In the genomic region with DNA sequence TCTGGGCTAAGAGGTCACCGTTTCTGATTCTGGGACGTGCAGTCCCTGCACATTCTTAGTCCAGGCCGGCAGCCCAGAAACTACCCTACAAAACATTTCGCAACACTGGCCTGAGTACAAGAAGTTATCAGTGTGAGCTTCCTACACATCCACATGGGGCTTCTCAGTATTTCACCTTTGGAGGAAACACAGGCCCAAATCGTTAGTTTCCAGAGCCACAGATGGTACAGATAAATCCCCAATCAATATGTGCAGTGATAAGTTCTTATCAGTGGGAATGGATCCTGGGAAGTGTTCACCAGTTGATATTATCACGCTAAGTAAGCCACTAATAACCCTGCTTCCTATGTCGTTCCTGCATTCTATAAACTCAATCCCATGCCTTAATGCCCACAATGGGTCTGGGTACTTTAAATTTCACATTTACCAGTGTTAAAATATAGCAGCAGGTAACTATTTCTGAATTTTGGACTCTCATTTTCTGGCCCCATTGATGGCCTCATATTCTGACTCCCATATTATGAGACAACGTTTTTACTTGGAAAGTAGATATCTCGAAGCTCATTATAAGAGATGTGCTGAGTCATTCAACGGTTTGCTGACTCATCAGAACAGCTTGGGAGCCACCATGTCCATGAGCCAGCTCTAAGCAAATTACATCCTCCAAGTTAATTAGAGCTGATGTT, we compare ENCODE assay signal across 1 cellular context.
TF ChIP-seq lines count a peak whose summit lies in the region.

No MANE protein-coding gene starts in this region.

TF ChIP-seq in K562, 482 proteins besides CTCF, POLR2A, EP300 and RAD21 (continued from another document and continues in another):
- TF ChIP-seq ATF2 (CRISPR knock-in tag; IDR thresholded peaks at IDR 0.05) (no peak), MAFK (IDR thresholded peaks at IDR 0.05; ENCODE audit: low read length) (peak; percentile 100), NFE2 (IDR thresholded peaks at IDR 0.05; ENCODE audit: low read depth) (peak; percentile 99), ZNF766 (CRISPR knock-in tag; conservative IDR thresholded peaks at IDR 0.05) (peak; percentile 72; the same call in 1 of the 2 replicates), CBX3 (IDR thresholded peaks at IDR 0.05; ENCODE audit: borderline replicate concordance in 1 of 2, low read length in 2 of 2) (no peak), HINFP (tag; conservative IDR thresholded peaks at IDR 0.05; ENCODE audit: low read depth) (peak; percentile 38; the same call in 1 of the 2 replicates), ZNF184 (CRISPR knock-in tag; IDR thresholded peaks at IDR 0.05) (no peak), HMGXB4 (CRISPR knock-in tag; IDR thresholded peaks at IDR 0.05) (no peak), GATA2 (CRISPR knock-in tag; IDR thresholded peaks at IDR 0.05) (peak; percentile 48; the same call in 1 of the 2 replicates), ETV1 (tag; conservative IDR thresholded peaks at IDR 0.05; ENCODE audit: low read depth) (peak; percentile 48; the same call in 1 of the 2 replicates), BDP1 (IDR thresholded peaks at IDR 0.05; ENCODE audit: insufficient read depth, insufficient read length) (no peak), ZBTB49 (CRISPR knock-in tag; IDR thresholded peaks at IDR 0.05; ENCODE audit: borderline replicate concordance) (no peak), SMAD4 (CRISPR knock-in tag; conservative IDR thresholded peaks at IDR 0.05) (peak; percentile 87), NFRKB (IDR thresholded peaks at IDR 0.05; ENCODE audit: low read depth) (peak; percentile 95), PYGO2 (tag; IDR thresholded peaks at IDR 0.05) (peak; percentile 73; the same call in 1 of the 2 replicates), SMAD2 (IDR thresholded peaks at IDR 0.05; ENCODE audit: low read depth, low read length) (no peak), KDM5B (IDR thresholded peaks at IDR 0.05; ENCODE audit: insufficient replicate concordance, low read depth, low read length) (no peak), ATF1 (CRISPR knock-in tag; IDR thresholded peaks at IDR 0.05) (no peak), ATF1 (tag; IDR thresholded peaks at IDR 0.05) (peak; percentile 80), NBN (IDR thresholded peaks at IDR 0.05; ENCODE audit: low read depth) (peak; percentile 81), ZKSCAN8 (CRISPR knock-in tag; IDR thresholded peaks at IDR 0.05) (0 out of 2 replicates have a peak, but pooled peaks have one; percentile 45), ZNF431 (CRISPR knock-in tag; IDR thresholded peaks at IDR 0.05) (no peak), ZNF586 (CRISPR knock-in tag; conservative IDR thresholded peaks at IDR 0.05) (no peak; the same call in 1 of the 2 replicates), CXXC5 (CRISPR knock-in tag; IDR thresholded peaks at IDR 0.05) (peak; percentile 55), NONO (IDR thresholded peaks at IDR 0.05; ENCODE audit: low read depth in 2 of 2, low read length in 1 of 2) (no peak; a peak in 1 of 4 replicates)
- TF ChIP-seq, protein P1, sequence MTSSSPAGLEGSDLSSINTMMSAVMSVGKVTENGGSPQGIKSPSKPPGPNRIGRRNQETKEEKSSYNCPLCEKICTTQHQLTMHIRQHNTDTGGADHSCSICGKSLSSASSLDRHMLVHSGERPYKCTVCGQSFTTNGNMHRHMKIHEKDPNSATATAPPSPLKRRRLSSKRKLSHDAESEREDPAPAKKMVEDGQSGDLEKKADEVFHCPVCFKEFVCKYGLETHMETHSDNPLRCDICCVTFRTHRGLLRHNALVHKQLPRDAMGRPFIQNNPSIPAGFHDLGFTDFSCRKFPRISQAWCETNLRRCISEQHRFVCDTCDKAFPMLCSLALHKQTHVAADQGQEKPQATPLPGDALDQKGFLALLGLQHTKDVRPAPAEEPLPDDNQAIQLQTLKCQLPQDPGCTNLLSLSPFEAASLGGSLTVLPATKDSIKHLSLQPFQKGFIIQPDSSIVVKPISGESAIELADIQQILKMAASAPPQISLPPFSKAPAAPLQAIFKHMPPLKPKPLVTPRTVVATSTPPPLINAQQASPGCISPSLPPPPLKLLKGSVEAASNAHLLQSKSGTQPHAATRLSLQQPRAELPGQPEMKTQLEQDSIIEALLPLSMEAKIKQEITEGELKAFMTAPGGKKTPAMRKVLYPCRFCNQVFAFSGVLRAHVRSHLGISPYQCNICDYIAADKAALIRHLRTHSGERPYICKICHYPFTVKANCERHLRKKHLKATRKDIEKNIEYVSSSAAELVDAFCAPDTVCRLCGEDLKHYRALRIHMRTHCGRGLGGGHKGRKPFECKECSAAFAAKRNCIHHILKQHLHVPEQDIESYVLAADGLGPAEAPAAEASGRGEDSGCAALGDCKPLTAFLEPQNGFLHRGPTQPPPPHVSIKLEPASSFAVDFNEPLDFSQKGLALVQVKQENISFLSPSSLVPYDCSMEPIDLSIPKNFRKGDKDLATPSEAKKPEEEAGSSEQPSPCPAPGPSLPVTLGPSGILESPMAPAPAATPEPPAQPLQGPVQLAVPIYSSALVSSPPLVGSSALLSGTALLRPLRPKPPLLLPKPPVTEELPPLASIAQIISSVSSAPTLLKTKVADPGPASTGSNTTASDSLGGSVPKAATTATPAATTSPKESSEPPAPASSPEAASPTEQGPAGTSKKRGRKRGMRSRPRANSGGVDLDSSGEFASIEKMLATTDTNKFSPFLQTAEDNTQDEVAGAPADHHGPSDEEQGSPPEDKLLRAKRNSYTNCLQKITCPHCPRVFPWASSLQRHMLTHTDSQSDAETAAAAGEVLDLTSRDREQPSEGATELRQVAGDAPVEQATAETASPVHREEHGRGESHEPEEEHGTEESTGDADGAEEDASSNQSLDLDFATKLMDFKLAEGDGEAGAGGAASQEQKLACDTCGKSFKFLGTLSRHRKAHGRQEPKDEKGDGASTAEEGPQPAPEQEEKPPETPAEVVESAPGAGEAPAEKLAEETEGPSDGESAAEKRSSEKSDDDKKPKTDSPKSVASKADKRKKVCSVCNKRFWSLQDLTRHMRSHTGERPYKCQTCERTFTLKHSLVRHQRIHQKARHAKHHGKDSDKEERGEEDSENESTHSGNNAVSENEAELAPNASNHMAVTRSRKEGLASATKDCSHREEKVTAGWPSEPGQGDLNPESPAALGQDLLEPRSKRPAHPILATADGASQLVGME (CRISPR knock-in tag; IDR thresholded peaks at IDR 0.05): no peak
- TF ChIP-seq, protein P2, sequence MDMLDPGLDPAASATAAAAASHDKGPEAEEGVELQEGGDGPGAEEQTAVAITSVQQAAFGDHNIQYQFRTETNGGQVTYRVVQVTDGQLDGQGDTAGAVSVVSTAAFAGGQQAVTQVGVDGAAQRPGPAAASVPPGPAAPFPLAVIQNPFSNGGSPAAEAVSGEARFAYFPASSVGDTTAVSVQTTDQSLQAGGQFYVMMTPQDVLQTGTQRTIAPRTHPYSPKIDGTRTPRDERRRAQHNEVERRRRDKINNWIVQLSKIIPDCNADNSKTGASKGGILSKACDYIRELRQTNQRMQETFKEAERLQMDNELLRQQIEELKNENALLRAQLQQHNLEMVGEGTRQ (CRISPR knock-in tag; IDR thresholded peaks at IDR 0.05): no peak
- TF ChIP-seq, protein P3, sequence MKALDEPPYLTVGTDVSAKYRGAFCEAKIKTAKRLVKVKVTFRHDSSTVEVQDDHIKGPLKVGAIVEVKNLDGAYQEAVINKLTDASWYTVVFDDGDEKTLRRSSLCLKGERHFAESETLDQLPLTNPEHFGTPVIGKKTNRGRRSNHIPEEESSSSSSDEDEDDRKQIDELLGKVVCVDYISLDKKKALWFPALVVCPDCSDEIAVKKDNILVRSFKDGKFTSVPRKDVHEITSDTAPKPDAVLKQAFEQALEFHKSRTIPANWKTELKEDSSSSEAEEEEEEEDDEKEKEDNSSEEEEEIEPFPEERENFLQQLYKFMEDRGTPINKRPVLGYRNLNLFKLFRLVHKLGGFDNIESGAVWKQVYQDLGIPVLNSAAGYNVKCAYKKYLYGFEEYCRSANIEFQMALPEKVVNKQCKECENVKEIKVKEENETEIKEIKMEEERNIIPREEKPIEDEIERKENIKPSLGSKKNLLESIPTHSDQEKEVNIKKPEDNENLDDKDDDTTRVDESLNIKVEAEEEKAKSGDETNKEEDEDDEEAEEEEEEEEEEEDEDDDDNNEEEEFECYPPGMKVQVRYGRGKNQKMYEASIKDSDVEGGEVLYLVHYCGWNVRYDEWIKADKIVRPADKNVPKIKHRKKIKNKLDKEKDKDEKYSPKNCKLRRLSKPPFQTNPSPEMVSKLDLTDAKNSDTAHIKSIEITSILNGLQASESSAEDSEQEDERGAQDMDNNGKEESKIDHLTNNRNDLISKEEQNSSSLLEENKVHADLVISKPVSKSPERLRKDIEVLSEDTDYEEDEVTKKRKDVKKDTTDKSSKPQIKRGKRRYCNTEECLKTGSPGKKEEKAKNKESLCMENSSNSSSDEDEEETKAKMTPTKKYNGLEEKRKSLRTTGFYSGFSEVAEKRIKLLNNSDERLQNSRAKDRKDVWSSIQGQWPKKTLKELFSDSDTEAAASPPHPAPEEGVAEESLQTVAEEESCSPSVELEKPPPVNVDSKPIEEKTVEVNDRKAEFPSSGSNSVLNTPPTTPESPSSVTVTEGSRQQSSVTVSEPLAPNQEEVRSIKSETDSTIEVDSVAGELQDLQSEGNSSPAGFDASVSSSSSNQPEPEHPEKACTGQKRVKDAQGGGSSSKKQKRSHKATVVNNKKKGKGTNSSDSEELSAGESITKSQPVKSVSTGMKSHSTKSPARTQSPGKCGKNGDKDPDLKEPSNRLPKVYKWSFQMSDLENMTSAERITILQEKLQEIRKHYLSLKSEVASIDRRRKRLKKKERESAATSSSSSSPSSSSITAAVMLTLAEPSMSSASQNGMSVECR (CRISPR knock-in tag; IDR thresholded peaks at IDR 0.05): no peak
- TF ChIP-seq, protein P4, sequence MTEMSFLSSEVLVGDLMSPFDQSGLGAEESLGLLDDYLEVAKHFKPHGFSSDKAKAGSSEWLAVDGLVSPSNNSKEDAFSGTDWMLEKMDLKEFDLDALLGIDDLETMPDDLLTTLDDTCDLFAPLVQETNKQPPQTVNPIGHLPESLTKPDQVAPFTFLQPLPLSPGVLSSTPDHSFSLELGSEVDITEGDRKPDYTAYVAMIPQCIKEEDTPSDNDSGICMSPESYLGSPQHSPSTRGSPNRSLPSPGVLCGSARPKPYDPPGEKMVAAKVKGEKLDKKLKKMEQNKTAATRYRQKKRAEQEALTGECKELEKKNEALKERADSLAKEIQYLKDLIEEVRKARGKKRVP (CRISPR knock-in tag; IDR thresholded peaks at IDR 0.05): no peak
- TF ChIP-seq, protein P5, sequence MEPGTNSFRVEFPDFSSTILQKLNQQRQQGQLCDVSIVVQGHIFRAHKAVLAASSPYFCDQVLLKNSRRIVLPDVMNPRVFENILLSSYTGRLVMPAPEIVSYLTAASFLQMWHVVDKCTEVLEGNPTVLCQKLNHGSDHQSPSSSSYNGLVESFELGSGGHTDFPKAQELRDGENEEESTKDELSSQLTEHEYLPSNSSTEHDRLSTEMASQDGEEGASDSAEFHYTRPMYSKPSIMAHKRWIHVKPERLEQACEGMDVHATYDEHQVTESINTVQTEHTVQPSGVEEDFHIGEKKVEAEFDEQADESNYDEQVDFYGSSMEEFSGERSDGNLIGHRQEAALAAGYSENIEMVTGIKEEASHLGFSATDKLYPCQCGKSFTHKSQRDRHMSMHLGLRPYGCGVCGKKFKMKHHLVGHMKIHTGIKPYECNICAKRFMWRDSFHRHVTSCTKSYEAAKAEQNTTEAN (CRISPR knock-in tag; IDR thresholded peaks at IDR 0.05): no peak
- TF ChIP-seq, protein P6, sequence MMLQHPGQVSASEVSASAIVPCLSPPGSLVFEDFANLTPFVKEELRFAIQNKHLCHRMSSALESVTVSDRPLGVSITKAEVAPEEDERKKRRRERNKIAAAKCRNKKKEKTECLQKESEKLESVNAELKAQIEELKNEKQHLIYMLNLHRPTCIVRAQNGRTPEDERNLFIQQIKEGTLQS (IDR thresholded peaks at IDR 0.05): peak; percentile 92
- TF ChIP-seq, protein P6 (CRISPR knock-in tag; conservative IDR thresholded peaks at IDR 0.05): no peak
